Comparison of ENCODE assay signal across 1 cellular context in the genomic region with DNA sequence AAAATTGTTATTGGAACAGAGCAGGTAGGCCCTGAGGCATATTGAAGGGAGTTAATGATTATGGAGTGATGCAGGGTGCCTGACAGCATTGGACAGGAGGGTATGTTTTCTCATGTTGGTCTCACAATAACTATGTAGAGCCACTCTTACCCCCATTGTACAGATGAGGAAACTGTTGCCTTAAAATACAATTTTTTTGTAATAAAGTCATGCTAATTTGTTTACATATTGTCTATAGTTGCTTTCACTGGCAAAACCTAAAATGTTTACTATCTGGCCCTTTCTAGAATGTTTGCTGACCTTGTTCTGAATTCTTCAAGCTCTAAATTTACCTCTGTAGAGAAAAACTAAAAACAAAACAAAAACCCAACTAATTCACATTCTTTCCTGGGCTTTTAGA.
TF ChIP-seq lines count a peak whose summit lies in the region.

No MANE protein-coding gene starts in this region.

TF ChIP-seq in HepG2, 621 proteins besides CTCF, POLR2A, EP300 and RAD21:
- TF ChIP-seq NAIF1 (CRISPR knock-in tag; IDR thresholded peaks at IDR 0.05; ENCODE audit: borderline replicate concordance) (no peak), HDAC6 (IDR thresholded peaks at IDR 0.05; ENCODE audit: low read depth, low read length) (no peak), ZNF567 (CRISPR knock-in tag; IDR thresholded peaks at IDR 0.05; ENCODE audit: borderline replicate concordance) (no peak), HMGA1 (CRISPR knock-in tag; conservative IDR thresholded peaks at IDR 0.05) (no peak), ZNF749 (CRISPR knock-in tag; IDR thresholded peaks at IDR 0.05; ENCODE audit: borderline replicate concordance) (no peak), ZNF775 (CRISPR knock-in tag; IDR thresholded peaks at IDR 0.05; ENCODE audit: borderline replicate concordance) (no peak), RBFOX2 (IDR thresholded peaks at IDR 0.05; ENCODE audit: low read depth, low read length) (peak; percentile 30; the same call in 1 of the 2 replicates)
- TF ChIP-seq, protein P1, sequence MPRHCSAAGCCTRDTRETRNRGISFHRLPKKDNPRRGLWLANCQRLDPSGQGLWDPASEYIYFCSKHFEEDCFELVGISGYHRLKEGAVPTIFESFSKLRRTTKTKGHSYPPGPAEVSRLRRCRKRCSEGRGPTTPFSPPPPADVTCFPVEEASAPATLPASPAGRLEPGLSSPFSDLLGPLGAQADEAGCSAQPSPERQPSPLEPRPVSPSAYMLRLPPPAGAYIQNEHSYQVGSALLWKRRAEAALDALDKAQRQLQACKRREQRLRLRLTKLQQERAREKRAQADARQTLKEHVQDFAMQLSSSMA (CRISPR knock-in tag; IDR thresholded peaks at IDR 0.05) = no peak
